8 cellular contexts compared by ENCODE assay signal in genomic region chr7:27151945-27152815, GRCh38. TPM values are rescaled to one million over a fixed set of nuclear protein-coding genes. Genes with fewer than 3 reads are reported as not detected.
DNase-seq lines count a peak whose midpoint lies in the region; ATAC-seq and TF ChIP-seq lines count a peak whose summit lies in the region.

Gene HOXA3, minus strand, starts transcription at chr7:27152583. Its CDS starts 41,943 bp downstream, at chr7:27110640.

- CTCF ChIA-PET in AG04450 (lab: Charles Lee) (interaction anchor here (0.7 to 2.7 kb wide), 9 partner anchors 8 to 782 kb away, joined by 3 to 12 read pairs (median 5); partner anchors contain the start of gene HOXA5), HEK293 (lab: Yijun Ruan, JAX) (interaction anchor here (0.6 to 1.2 kb wide), 2 partner anchors 471 to 1295 kb away, joined by 3 to 4 read pairs; no protein-coding TSS in a partner anchor)

- DNase-seq in AG04450 (ENCODE audit: low read depth, low spot score) (no peak), mesenchymal stem cell (peak; percentile 50), hippocampal formation (lab: John Stamatoyannopoulos, UW) (no peak), NCI-H128 (lab: John Stamatoyannopoulos, UW; ENCODE audit: unreplicated experiment) (no peak)
- DNase-seq in activated naive CD4-positive, alpha-beta T cell treated with anti-CD3 and anti-CD28 coated beads, Interleukin-2, amount 50 U/mL, for 16 hours, result peak; percentile 15

- peaks cover 18% of the 10 kb centered on the region for H3K79me1 ChIP-seq in mesenchymal stem cell (replicated peaks; ENCODE audit: low read length, poor library complexity, severe bottlenecking)

- 48% methylated on average over 47 of the region's 53 CpGs for WGBS in mesenchymal stem cell

- peak within 1 kb of the TSS; percentile 19 to 25 for H3K18ac ChIP-seq in mesenchymal stem cell (ENCODE audit: low read depth in 1 of 2, low read length in 2 of 2)

- H2BK120ac ChIP-seq in mesenchymal stem cell (ENCODE audit: low read depth, low read length), result no peak within 1 kb of the TSS

- H2BK5ac ChIP-seq in mesenchymal stem cell (ENCODE audit: low read depth, low read length, poor library complexity, severe bottlenecking), result no peak within 1 kb of the TSS

- no peak within 1 kb of the TSS for H2BK15ac ChIP-seq in mesenchymal stem cell (ENCODE audit: low read depth, poor library complexity, severe bottlenecking)

- H4K91ac ChIP-seq in mesenchymal stem cell (ENCODE audit: low read length), result peak within 1 kb of the TSS; percentile 43

- H3K4me1 ChIP-seq in HEK293 (ENCODE audit: control insufficient read depth, insufficient read depth, low read length) (peaks cover 7% of the 10 kb centered on the region), mesenchymal stem cell (ENCODE audit: control insufficient read depth, insufficient read depth, low read depth, low read length) (peaks cover 15% of the 10 kb centered on the region)

- H3K27ac ChIP-seq in AG04450 (ENCODE audit: low read depth, low read length) (peak within 1 kb of the TSS; percentile 69), HEK293 (ENCODE audit: extremely low read depth, low read depth, low read length) (peak within 1 kb of the TSS; percentile 99), mesenchymal stem cell (ENCODE audit: low read length, poor library complexity, severe bottlenecking) (no peak within 1 kb of the TSS)

- H3K4me3 ChIP-seq in AG04450 (ENCODE audit: low read depth, low read length) (peak within 1 kb of the TSS; percentile 73), HEK293 (ENCODE audit: low read depth, low read length) (peak within 1 kb of the TSS; percentile 59), mesenchymal stem cell (ENCODE audit: insufficient read depth in 1 of 2, low read depth in 1 of 2, low read length in 2 of 2) (peak within 1 kb of the TSS in 1 of 2 experiments; percentile 82)

- no peak within 1 kb of the TSS for H2AFZ ChIP-seq in mesenchymal stem cell (ENCODE audit: low read depth, low read length)

- H3K4me2 ChIP-seq in mesenchymal stem cell (ENCODE audit: low read length, poor library complexity, severe bottlenecking), result peak within 1 kb of the TSS; percentile 23

- H3K4ac ChIP-seq in mesenchymal stem cell (ENCODE audit: low read depth in 1 of 2, low read length in 2 of 2), result no peak within 1 kb of the TSS

- peaks cover 6% of the 10 kb centered on the region for H3K27me3 ChIP-seq in AG04450 (ENCODE audit: control insufficient read depth, insufficient read depth, low read length)
- H3K27me3 ChIP-seq in mesenchymal stem cell (ENCODE audit: control insufficient read depth in 1 of 2, insufficient read depth in 1 of 2, low read length in 2 of 2), result peaks cover 0 to 67% of the 10 kb centered on the region in 2 experiments

- H3K9ac ChIP-seq in mesenchymal stem cell (ENCODE audit: low read length), result peak within 1 kb of the TSS; percentile 90

- H2BK12ac ChIP-seq in mesenchymal stem cell (ENCODE audit: low read length in 2 of 2), result peak within 1 kb of the TSS in 1 of 2 experiments; percentile 73

- TF ChIP-seq CTCF in AG04450 (IDR thresholded peaks at IDR 0.05; ENCODE audit: low read depth, low read length) (no peak), HEK293 (tag by site-specific recombination; IDR thresholded peaks at IDR 0.05) (no peak)

- H3K14ac ChIP-seq in mesenchymal stem cell (ENCODE audit: low read length in 2 of 2), result no peak within 1 kb of the TSS

- H3K9me3 ChIP-seq in AG04450 (ENCODE audit: control insufficient read depth, insufficient read depth, low read length) (peaks cover 2% of the 10 kb centered on the region; the same call in 1 of the 2 replicates), HEK293 (ENCODE audit: control insufficient read depth, insufficient read depth, low read depth, low read length) (no peaks in the 10 kb centered on the region), mesenchymal stem cell (ENCODE audit: control insufficient read depth, low read length) (no peaks in the 10 kb centered on the region)

- POLR2A ChIA-PET in AG04450 (lab: Yijun Ruan, JAX), result interaction anchor here (0.7 to 1.2 kb wide), 6 partner anchors 9 to 1296 kb away, joined by 3 to 10 read pairs (median 5); partner anchors contain the start of genes HOXA1 and HOXA5
- POLR2A ChIA-PET in HEK293 (lab: Yijun Ruan, JAX), result interaction anchor here (1.1 to 5.6 kb wide), 5 partner anchors 10 to 38 kb away, joined by 3 to 42 read pairs (median 14); partner anchors contain the start of gene HOXA9

- no peak within 1 kb of the TSS for H2AK5ac ChIP-seq in mesenchymal stem cell (ENCODE audit: low read length, severe bottlenecking)

- H3K36me3 ChIP-seq in HEK293 (ENCODE audit: control insufficient read depth in 2 of 2, insufficient read depth in 1 of 2, low read length in 2 of 2) (peaks cover 0 to 28% of the 10 kb centered on the region in 2 experiments; a peak in 1 of 3 replicates), mesenchymal stem cell (ENCODE audit: control insufficient read depth in 1 of 2, insufficient read depth in 2 of 2, low read depth in 1 of 2, low read length in 2 of 2) (peaks cover 0 to 35% of the 10 kb centered on the region in 2 experiments)

- ATAC-seq in HG02642 (IDR thresholded peaks at IDR 0.05; ENCODE audit: poor library complexity, unreplicated experiment), result no peak
- no peak for ATAC-seq in esophagus mucosa

- H4K8ac ChIP-seq in mesenchymal stem cell (ENCODE audit: low read length), result peak within 1 kb of the TSS; percentile 10

- H3K23ac ChIP-seq in mesenchymal stem cell (ENCODE audit: low read length in 2 of 2), result peak within 1 kb of the TSS in 1 of 2 experiments; percentile 67

TF ChIP-seq in HEK293, 187 proteins besides CTCF, POLR2A, EP300 and RAD21 (continues in another document):
- TF ChIP-seq ZNF560 (tag by site-specific recombination; IDR thresholded peaks at IDR 0.05; ENCODE audit: borderline replicate concordance) (no peak), GFI1B (tag by site-specific recombination; IDR thresholded peaks at IDR 0.05) (no peak), ZNF621 (tag by site-specific recombination; IDR thresholded peaks at IDR 0.05) (no peak), ZNF132 (tag by site-specific recombination; IDR thresholded peaks at IDR 0.05; ENCODE audit: borderline replicate concordance) (no peak), TRIM28 (IDR thresholded peaks at IDR 0.05; ENCODE audit: borderline replicate concordance, low read length) (no peak), GLI2 (tag by site-specific recombination; IDR thresholded peaks at IDR 0.05; ENCODE audit: borderline replicate concordance, low read depth) (no peak), BCL6B (tag by site-specific recombination; IDR thresholded peaks at IDR 0.05) (no peak), ZNF670 (tag by site-specific recombination; IDR thresholded peaks at IDR 0.05; ENCODE audit: low read depth) (no peak), YY1 (tag by site-specific recombination; IDR thresholded peaks at IDR 0.05) (0 out of 2 replicates have a peak, but pooled peaks have one; percentile 66), ZNF24 (tag by site-specific recombination; IDR thresholded peaks at IDR 0.05) (no peak), ZNF23 (tag by site-specific recombination; IDR thresholded peaks at IDR 0.05; ENCODE audit: borderline replicate concordance) (no peak), ZNF792 (tag by site-specific recombination; IDR thresholded peaks at IDR 0.05) (no peak), ZNF112 (tag by site-specific recombination; IDR thresholded peaks at IDR 0.05) (no peak), PRDM10 (tag by site-specific recombination; IDR thresholded peaks at IDR 0.05) (peak; percentile 35; the same call in 1 of the 2 replicates), ZBTB48 (tag by site-specific recombination; IDR thresholded peaks at IDR 0.05) (peak; percentile 86), ZFP3 (tag by site-specific recombination; IDR thresholded peaks at IDR 0.05; ENCODE audit: low read depth) (no peak)

RNA-seq across cellular contexts. Expression of gene HOXA3, which starts in this region (rescaled TPM):
- 1.6 and 1.9 TPM in 2 replicates for polyA plus RNA-seq in AG04450 (2011; rRNA removed)
- 2.2 and 2.6 TPM in 2 replicates for polyA minus RNA-seq in AG04450 (2011; rRNA and poly(A)+ RNA removed)
- 0.39 TPM for polyA plus RNA-seq in mesenchymal stem cell (2013, experiment 1 of 2)
- 0.51 TPM for polyA plus RNA-seq in mesenchymal stem cell (2013, experiment 2 of 2)
- total RNA-seq in esophagus mucosa, result 5.4 TPM

Comparison
In these comparisons a context has a peak if more than half of its experiments do, and no peak if none do; other contexts are left out.
1. DNase-seq: peak in activated naive CD4-positive, alpha-beta T cell treated with anti-CD3 and anti-CD28 coated beads, Interleukin-2, amount 50 U/mL, for 16 hours (single experiment) and mesenchymal stem cell (single experiment); none in AG04450 (single experiment), hippocampal formation (0 of 2) and NCI-H128 (single experiment).